In genomic region chr7:43647772-43648643, GRCh38 we compare ENCODE assay signal across 8 cellular contexts.
DNase-seq lines count a peak whose midpoint lies in the region; ATAC-seq and TF ChIP-seq lines count a peak whose summit lies in the region.

No MANE protein-coding gene starts in this region.

- no peaks in the 10 kb centered on the region for H3K9me3 ChIP-seq in HCT116 (ENCODE audit: control insufficient read depth in 1 of 2, insufficient read depth in 1 of 2, low read depth in 1 of 2, low read length in 2 of 2)
- H3K9me3 ChIP-seq in duodenal mucosa (ENCODE audit: control insufficient read depth in 1 of 2, low read length in 2 of 2), result no peaks in the 10 kb centered on the region
- H3K9me3 ChIP-seq in stomach, result no peaks in the 10 kb centered on the region

- H3K4me1 ChIP-seq in HCT116 (ENCODE audit: control insufficient read depth in 1 of 2, insufficient read depth in 2 of 2, low read length in 2 of 2), result peaks cover 54 to 63% of the 10 kb centered on the region in 2 experiments
- peaks cover 52 to 53% of the 10 kb centered on the region in 2 donors for H3K4me1 ChIP-seq in duodenal mucosa (ENCODE audit: control insufficient read depth in 1 of 2, insufficient read depth in 2 of 2, low read length in 2 of 2)
- peaks cover 47 to 79% (median 60%) of the 10 kb centered on the region in 4 donors for H3K4me1 ChIP-seq in stomach

- TF ChIP-seq POLR2A in HCT116 (IDR thresholded peaks at IDR 0.05; ENCODE audit: borderline replicate concordance, extremely low read depth, insufficient read depth, insufficient read length), result no peak
- no peak for TF ChIP-seq POLR2A in stomach (IDR thresholded peaks at IDR 0.05)

- TF ChIP-seq RAD21 in HCT116 (IDR thresholded peaks at IDR 0.05; ENCODE audit: low read depth), result no peak

- H4K20me1 ChIP-seq in HCT116 (ENCODE audit: insufficient read depth), result no peaks in the 10 kb centered on the region; the same call in 1 of the 2 replicates

- CTCF ChIA-PET in HCT116 (lab: Charles Lee), result interaction anchor here (1.0 to 1.4 kb wide), 2 partner anchors 52 to 65 kb away, joined by 3 to 7 read pairs; partner anchors contain the start of gene STK17A

- H3K27me3 ChIP-seq in HCT116 (ENCODE audit: insufficient read depth, low read length) (no peaks in the 10 kb centered on the region), duodenal mucosa (ENCODE audit: control insufficient read depth in 1 of 2, insufficient read depth in 2 of 2, low read length in 2 of 2) (no peaks in the 10 kb centered on the region), stomach (no peaks in the 10 kb centered on the region)

- H3K36me3 ChIP-seq in HCT116 (ENCODE audit: control insufficient read depth in 1 of 2, insufficient read depth in 2 of 2, low read length in 2 of 2) (peaks cover 3 to 28% of the 10 kb centered on the region in 2 experiments; a peak in 2 of 4 replicates), duodenal mucosa (ENCODE audit: control insufficient read depth in 1 of 2, insufficient read depth in 2 of 2, low read length in 2 of 2) (peaks cover 9 to 25% of the 10 kb centered on the region in 2 donors), stomach (peaks cover 9 to 26% (median 14%) of the 10 kb centered on the region in 4 donors)

- no TSS peak for BruUV-seq in HCT116 (replicated peaks; lab: Mats Ljungman, UMichigan)

- H3K4me3 ChIP-seq in HCT116 (replicated peaks in 1 of 2; ENCODE audit: low read depth in 1 of 2, low read length in 2 of 2) (peak overlapping the region in 1 of 2 experiments; percentile 30; a peak in 2 of 4 replicates), WI38 (ENCODE audit: low read depth, low read length) (peak overlapping the region; percentile 48), duodenal mucosa (ENCODE audit: low read depth in 1 of 2, low read length in 2 of 2) (peak overlapping the region in 1 of 2 donors; percentile 12), stomach (no peak overlapping the region)

- WGBS in stomach, 5 donors, result 19 to 35% (median 24%) methylated on average over 9 of the region's 9 CpGs

- ATAC-seq in HCT116 (peak; percentile 82), HG03175 (IDR thresholded peaks at IDR 0.05; ENCODE audit: unreplicated experiment) (no peak)

- no peak for TF ChIP-seq CTCF in HCT116 (IDR thresholded peaks at IDR 0.05 in 2 of 3, conservative IDR thresholded peaks at IDR 0.05 in 1 of 3; ENCODE audit: borderline replicate concordance in 1 of 3, insufficient read depth in 1 of 3, low read depth in 2 of 3, low read length in 2 of 3)
- TF ChIP-seq CTCF in WI38 (IDR thresholded peaks at IDR 0.05; ENCODE audit: low read depth, low read length), result no peak
- TF ChIP-seq CTCF in stomach (IDR thresholded peaks at IDR 0.05), result no peak

- no peak for TF ChIP-seq EP300 in stomach (IDR thresholded peaks at IDR 0.05)

- intact Hi-C loops in HCT116 (cut with micrococcal nuclease), result no loop called here
- intact Hi-C loops in stomach (cut with DNase I; ENCODE audit: low total_unique reads), result no loop called here

- peak overlapping the region; percentile 71 for H3K4me2 ChIP-seq in HCT116 (ENCODE audit: low read length)

- H3K9me2 ChIP-seq in HCT116 (ENCODE audit: insufficient read depth), result no peaks in the 10 kb centered on the region

- H3K9ac ChIP-seq in HCT116 (ENCODE audit: low read length) (peak overlapping the region; percentile 49), duodenal mucosa (ENCODE audit: low read depth in 1 of 2, low read length in 2 of 2) (no peak overlapping the region)

- H3K27ac ChIP-seq in HCT116 (ENCODE audit: low read depth, low read length) (peak overlapping the region; percentile 91), duodenal mucosa (ENCODE audit: low read depth, low read length) (peak overlapping the region; percentile 79), stomach (peak overlapping the region; percentile 84 to 92 (median 91))

- DNase-seq in G401 (ENCODE audit: low spot score), result peak; percentile 85
- peak; percentile 67 for DNase-seq in HCT116 (ENCODE audit: low read depth, low spot score)
- peak; percentile 67 for DNase-seq in NCI-H1105 (lab: John Stamatoyannopoulos, UW)
- DNase-seq in lung microvascular endothelial cell (ENCODE audit: low read depth in 2 of 2), result peak; percentile 92 to 98
- peak; percentile 71 for DNase-seq in stomach

- no peak overlapping the region for H2AFZ ChIP-seq in HCT116 (ENCODE audit: low read depth, low read length, poor library complexity, severe bottlenecking)

- POLR2A ChIA-PET in HCT116 (lab: Charles Lee), result interaction anchor here (0.8 to 1.0 kb wide), 2 partner anchors 65 to 109 kb away, joined by 3 to 8 read pairs; partner anchors contain the start of gene STK17A

- peaks cover 69% of the 10 kb centered on the region for H3K79me2 ChIP-seq in HCT116 (ENCODE audit: insufficient read depth, low read length)

- RAD21 ChIA-PET in HCT116 (lab: Charles Lee; ENCODE audit: low non-redundant PET in 1 of 2, low total read pairs in 2 of 2, uncharacterized antibody in 2 of 2, unreplicated experiment in 2 of 2), result interaction anchor here in 1 of 2 experiments (1.2 to 1.5 kb wide), 2 partner anchors 52 to 65 kb away, joined by 3 read pairs; partner anchors contain the start of gene STK17A

- in situ Hi-C loops in G401 (cut with HindIII; ENCODE audit: low sequenced_read_pairs), result no loop called here

TF ChIP-seq in HCT116, 20 proteins besides CTCF, POLR2A, EP300 and RAD21 (continues in another document):
- TF ChIP-seq EZH2phosphoT487 (IDR thresholded peaks at IDR 0.05; ENCODE audit: borderline replicate concordance), result no peak
- TF ChIP-seq EGR1 (IDR thresholded peaks at IDR 0.05; ENCODE audit: low read depth), result no peak
- TF ChIP-seq ZFX (IDR thresholded peaks at IDR 0.05), result no peak
- TF ChIP-seq CBX3 (IDR thresholded peaks at IDR 0.05; ENCODE audit: low read depth), result peak; percentile 27; the same call in 1 of the 2 replicates
- TF ChIP-seq EZH2 (IDR thresholded peaks at IDR 0.05), result no peak
- TF ChIP-seq SRF (IDR thresholded peaks at IDR 0.05; ENCODE audit: low read depth), result peak; percentile 17; the same call in 1 of the 2 replicates
- peak; percentile 82 for TF ChIP-seq FOSL1 (IDR thresholded peaks at IDR 0.05; ENCODE audit: low read depth)
- TF ChIP-seq SIN3A (IDR thresholded peaks at IDR 0.05; ENCODE audit: low read depth), result peak; percentile 58
- peak; percentile 43; the same call in 1 of the 2 replicates for TF ChIP-seq POLR2AphosphoS5 (IDR thresholded peaks at IDR 0.05; ENCODE audit: low read depth, low read length)
- TF ChIP-seq, protein P1, sequence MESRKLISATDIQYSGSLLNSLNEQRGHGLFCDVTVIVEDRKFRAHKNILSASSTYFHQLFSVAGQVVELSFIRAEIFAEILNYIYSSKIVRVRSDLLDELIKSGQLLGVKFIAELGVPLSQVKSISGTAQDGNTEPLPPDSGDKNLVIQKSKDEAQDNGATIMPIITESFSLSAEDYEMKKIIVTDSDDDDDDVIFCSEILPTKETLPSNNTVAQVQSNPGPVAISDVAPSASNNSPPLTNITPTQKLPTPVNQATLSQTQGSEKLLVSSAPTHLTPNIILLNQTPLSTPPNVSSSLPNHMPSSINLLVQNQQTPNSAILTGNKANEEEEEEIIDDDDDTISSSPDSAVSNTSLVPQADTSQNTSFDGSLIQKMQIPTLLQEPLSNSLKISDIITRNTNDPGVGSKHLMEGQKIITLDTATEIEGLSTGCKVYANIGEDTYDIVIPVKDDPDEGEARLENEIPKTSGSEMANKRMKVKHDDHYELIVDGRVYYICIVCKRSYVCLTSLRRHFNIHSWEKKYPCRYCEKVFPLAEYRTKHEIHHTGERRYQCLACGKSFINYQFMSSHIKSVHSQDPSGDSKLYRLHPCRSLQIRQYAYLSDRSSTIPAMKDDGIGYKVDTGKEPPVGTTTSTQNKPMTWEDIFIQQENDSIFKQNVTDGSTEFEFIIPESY (IDR thresholded peaks at IDR 0.05; ENCODE audit: extremely low read depth, insufficient replicate concordance, low read length), result no peak
- TF ChIP-seq YY1 (IDR thresholded peaks at IDR 0.05; ENCODE audit: extremely low read depth, insufficient replicate concordance, low read depth, low read length), result no peak
- TF ChIP-seq TCF7L2 (IDR thresholded peaks at IDR 0.05; ENCODE audit: borderline replicate concordance, extremely low read depth, insufficient read depth, insufficient read length), result no peak
- TF ChIP-seq ZNF274 (IDR thresholded peaks at IDR 0.05; ENCODE audit: low read depth, low read length), result no peak
- no peak for TF ChIP-seq ATF3 (IDR thresholded peaks at IDR 0.05)
- TF ChIP-seq MAX (IDR thresholded peaks at IDR 0.05), result peak; percentile 60; the same call in 1 of the 2 replicates
- TF ChIP-seq JUND (IDR thresholded peaks at IDR 0.05), result peak; percentile 73
- no peak for TF ChIP-seq REST (IDR thresholded peaks at IDR 0.05; ENCODE audit: low read depth)
